Comparison of ENCODE assay signal across 25 cellular contexts in genomic region chr4:176437756-176438155, GRCh38.
"Had no signal": no experiment of that assay in that cellular context is flagged by ENCODE, and none has a peak within 500 bp of the region (broad histone marks: within the 10 kb centered on the region; RNA-seq: fewer than 3 reads in every experiment).

No MANE protein-coding gene starts in this region.

- H3K27me3 Mint-ChIP-seq: activated CD4-positive, alpha-beta T cell treated with anti-CD3 and anti-CD28 coated beads, Interleukin-2, amount 10 ng/mL, durations not matched to agents 7 days and 5 days; activated CD8-positive, alpha-beta memory T cell treated with anti-CD3 and anti-CD28 coated beads, Interleukin-2, amount 10 ng/mL, durations not matched to agents 7 days and 5 days; activated CD8-positive, alpha-beta T cell treated with anti-CD3 and anti-CD28 coated beads for 36 hours; activated naive CD8-positive, alpha-beta T cell treated with anti-CD3 and anti-CD28 coated beads, Interleukin-2, amount 50 U/mL, for 24 hours; central memory CD8-positive, alpha-beta T cell had no signal

- H3K27ac Mint-ChIP-seq: activated CD4-positive, alpha-beta T cell treated with anti-CD3 and anti-CD28 coated beads, Interleukin-2, amount 10 ng/mL, durations not matched to agents 7 days and 5 days; activated CD8-positive, alpha-beta memory T cell treated with anti-CD3 and anti-CD28 coated beads, Interleukin-2, amount 10 ng/mL, durations not matched to agents 7 days and 5 days; activated CD8-positive, alpha-beta T cell treated with anti-CD3 and anti-CD28 coated beads for 36 hours; activated naive CD8-positive, alpha-beta T cell treated with anti-CD3 and anti-CD28 coated beads, Interleukin-2, amount 50 U/mL, for 24 hours; immature natural killer cell; nephron; T-helper 2 cell treated with Interferon-gamma antibody and Interleukin-4, amounts not matched to agents 5 μg/mL and 100 μg/mL, for 36 hours had no signal

- H3K4me2 ChIP-seq: hepatocyte had no signal

- H3K79me2 ChIP-seq: hepatocyte had no signal

- H3K27ac ChIP-seq: hepatocyte, left lung, pancreas, upper lobe of right lung, VCaP had no signal

- DNase-seq: activated CD4-positive, alpha-beta T cell treated with anti-CD3 and anti-CD28 coated beads, Interleukin-2, amount 10 ng/mL, durations not matched to agents 7 days and 5 days; activated CD8-positive, alpha-beta memory T cell treated with anti-CD3 and anti-CD28 coated beads, Interleukin-2, amount 10 ng/mL, durations not matched to agents 7 days and 5 days; activated CD8-positive, alpha-beta T cell treated with anti-CD3 and anti-CD28 coated beads for 36 hours; activated effector memory CD4-positive, alpha-beta T cell treated with anti-CD3 and anti-CD28 coated beads, Interleukin-2, amount 50 U/mL, for 16 hours; activated naive CD4-positive, alpha-beta T cell treated with anti-CD3 and anti-CD28 coated beads, Interleukin-2, amount 50 U/mL, for 16 hours; activated naive CD8-positive, alpha-beta T cell treated with anti-CD3 and anti-CD28 coated beads, Interleukin-2, amount 50 U/mL, for 24 hours; activated T-cell treated with anti-CD3 and anti-CD28 coated beads for 4 hours; aorta; effector memory CD4-positive, alpha-beta T cell; glutamatergic neuron; immature natural killer cell; kidney glomerular epithelial cell; left lung; pancreas; right cardiac atrium; stimulated activated CD4-positive, alpha-beta T cell treated with anti-CD3 and anti-CD28 coated beads, Interleukin-12 subunit alpha, Interleukin-12 subunit beta, amount 100 ng/mL, for 4 hours; stimulated activated CD4-positive, alpha-beta T cell treated with anti-CD3 and anti-CD28 coated beads, Interleukin-4, amount 100 ng/mL, for 4 hours; stimulated activated naive CD8-positive, alpha-beta T cell treated with anti-CD3 and anti-CD28 coated beads, Interleukin-15, Interleukin-2, amounts not matched to agents 100 U/mL and 50 U/mL, for 24 hours; upper lobe of right lung had no signal

- H3K9me3 Mint-ChIP-seq: activated CD4-positive, alpha-beta T cell treated with anti-CD3 and anti-CD28 coated beads, Interleukin-2, amount 10 ng/mL, durations not matched to agents 7 days and 5 days; activated CD8-positive, alpha-beta T cell treated with anti-CD3 and anti-CD28 coated beads for 36 hours; activated naive CD8-positive, alpha-beta T cell treated with anti-CD3 and anti-CD28 coated beads, Interleukin-2, amount 50 U/mL, for 24 hours; nephron; T-helper 2 cell treated with Interferon-gamma antibody and Interleukin-4, amounts not matched to agents 5 μg/mL and 100 μg/mL, for 36 hours had no signal

- ATAC-seq: activated CD4-positive, CD25-positive, alpha-beta regulatory T cell treated with anti-CD3 and anti-CD28 coated beads, Interleukin-2, amount 50 U/mL, for 24 hours; activated CD8-positive, alpha-beta memory T cell treated with anti-CD3 and anti-CD28 coated beads, Interleukin-2, amount 10 ng/mL, durations not matched to agents 7 days and 5 days; activated CD8-positive, alpha-beta T cell treated with anti-CD3 and anti-CD28 coated beads for 36 hours; activated naive CD8-positive, alpha-beta T cell treated with anti-CD3 and anti-CD28 coated beads, Interleukin-2, amount 50 U/mL, for 24 hours; left lung; pancreas; right cardiac atrium; stimulated activated naive CD8-positive, alpha-beta T cell treated with anti-CD3 and anti-CD28 coated beads, Interleukin-15, Interleukin-2, amounts not matched to agents 100 U/mL and 50 U/mL, for 24 hours; upper lobe of right lung had no signal

- H3K36me3 ChIP-seq: left lung, pancreas, upper lobe of right lung had no signal

- H3K9me3 ChIP-seq: left lung, pancreas, upper lobe of right lung had no signal

- H2AFZ ChIP-seq: hepatocyte had no signal

- H3K4me1 ChIP-seq: left lung, pancreas, upper lobe of right lung had no signal

- H3K36me3 Mint-ChIP-seq: activated CD8-positive, alpha-beta memory T cell treated with anti-CD3 and anti-CD28 coated beads, Interleukin-2, amount 10 ng/mL, durations not matched to agents 7 days and 5 days; immature natural killer cell had no signal

- H3K4me3 ChIP-seq: hepatocyte, left lung, pancreas, upper lobe of right lung had no signal

- H3K4me1 Mint-ChIP-seq: central memory CD8-positive, alpha-beta T cell; immature natural killer cell had no signal

- H3K27me3 ChIP-seq: hepatocyte, left lung, pancreas, upper lobe of right lung had no signal

- H3K4me3 Mint-ChIP-seq: activated CD4-positive, alpha-beta T cell treated with anti-CD3 and anti-CD28 coated beads, Interleukin-2, amount 10 ng/mL, durations not matched to agents 7 days and 5 days; activated CD8-positive, alpha-beta memory T cell treated with anti-CD3 and anti-CD28 coated beads, Interleukin-2, amount 10 ng/mL, durations not matched to agents 7 days and 5 days; activated CD8-positive, alpha-beta T cell treated with anti-CD3 and anti-CD28 coated beads for 36 hours; activated naive CD8-positive, alpha-beta T cell treated with anti-CD3 and anti-CD28 coated beads, Interleukin-2, amount 50 U/mL, for 24 hours; central memory CD8-positive, alpha-beta T cell; immature natural killer cell; nephron; T-helper 2 cell treated with Interferon-gamma antibody and Interleukin-4, amounts not matched to agents 5 μg/mL and 100 μg/mL, for 36 hours had no signal
